8 cellular contexts compared by ENCODE assay signal in the genomic region with DNA sequence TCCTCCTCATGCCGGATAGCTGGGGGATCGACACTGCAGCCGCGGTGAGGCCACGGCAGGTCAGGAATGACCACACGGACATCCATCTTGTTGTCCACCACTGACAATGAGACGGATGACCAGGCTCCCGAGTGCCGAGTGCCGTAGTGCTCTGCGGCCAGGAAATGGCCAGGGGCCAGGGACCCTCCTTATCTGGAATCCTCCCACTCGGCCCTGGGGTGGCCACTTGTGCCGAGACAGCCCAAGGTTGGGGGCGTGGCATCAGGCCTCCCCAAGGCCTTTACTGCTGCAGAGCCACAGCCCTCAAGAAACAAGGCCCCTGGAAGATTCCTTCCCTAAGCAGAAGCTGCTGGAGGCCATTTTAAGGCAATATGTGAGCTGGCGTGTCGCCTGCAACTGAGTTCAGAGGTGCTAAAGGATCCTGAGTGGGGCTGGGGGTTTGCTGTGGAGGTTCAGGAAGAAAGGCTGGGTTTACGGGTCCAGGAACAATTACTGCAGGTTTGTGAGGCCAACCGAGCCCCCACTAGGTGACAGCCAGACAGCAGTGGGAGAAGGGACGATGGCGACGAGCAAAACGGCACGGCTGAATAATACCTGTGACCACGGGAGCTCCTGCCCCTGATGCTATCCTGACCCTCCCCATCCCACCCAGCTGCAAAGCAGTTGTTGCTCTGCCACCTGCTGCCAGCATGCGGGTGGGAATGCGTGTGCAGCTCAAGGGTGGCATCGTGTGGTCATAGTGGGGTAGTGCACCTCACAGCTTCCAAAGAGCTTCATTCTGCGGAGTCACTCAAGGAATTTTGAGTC. TPM values are rescaled to one million over a fixed set of nuclear protein-coding genes. Genes with fewer than 3 reads are reported as not detected.
DNase-seq lines count a peak whose midpoint lies in the region; ATAC-seq and TF ChIP-seq lines count a peak whose summit lies in the region.

No MANE protein-coding gene starts in this region.

- peak; percentile 93 to 99 (median 98) for TF ChIP-seq CTCF in Peyer's patch (IDR thresholded peaks at IDR 0.05)
- TF ChIP-seq CTCF in fibroblast of mammary gland (conservative IDR thresholded peaks at IDR 0.05; ENCODE audit: control insufficient read depth, insufficient read depth, low read depth, low read length) = peak; percentile 98
- peak; percentile 99 for TF ChIP-seq CTCF in neural cell (IDR thresholded peaks at IDR 0.05; ENCODE audit: poor library complexity, severe bottlenecking)

- H3K9me2 ChIP-seq in neural cell (ENCODE audit: insufficient read depth, low read length) = no peaks in the 10 kb centered on the region

- no peaks in the 10 kb centered on the region for H3K36me3 ChIP-seq in Peyer's patch
- no peaks in the 10 kb centered on the region for H3K36me3 ChIP-seq in neural cell (ENCODE audit: insufficient read depth, low read length)

- no peaks in the 10 kb centered on the region for H3K4me1 Mint-ChIP-seq in activated T-cell treated with anti-CD3 and anti-CD28 coated beads, Interleukin-2, amount 50 U/mL, for 4 hours (ENCODE audit: low read depth)

- H3K4me1 ChIP-seq in Peyer's patch = no peaks in the 10 kb centered on the region

- peak; percentile 87 for DNase-seq in AG20443 (ENCODE audit: low spot score)
- peak; percentile 91 for DNase-seq in HuH-7 (ENCODE audit: low spot score)
- peak; percentile 55 to 82 (median 69) for DNase-seq in Peyer's patch
- DNase-seq in activated T-cell treated with anti-CD3 and anti-CD28 coated beads, Interleukin-2, amount 50 U/mL, for 4 hours = peak; percentile 58
- peak; percentile 74 for DNase-seq in fibroblast of mammary gland (ENCODE audit: low read depth)
- DNase-seq in stimulated activated naive CD8-positive, alpha-beta T cell treated with anti-CD3 and anti-CD28 coated beads, Interleukin-15, Interleukin-2, amounts not matched to agents 100 U/mL and 50 U/mL, for 24 hours = peak; percentile 68

- no peaks in the 10 kb centered on the region for H3F3A ChIP-seq in neural cell (ENCODE audit: insufficient read depth, low read length, poor library complexity, severe bottlenecking)

- H3K27me3 Mint-ChIP-seq in activated T-cell treated with anti-CD3 and anti-CD28 coated beads, Interleukin-2, amount 50 U/mL, for 4 hours (ENCODE audit: low read depth) = peaks cover 19% of the 10 kb centered on the region

- no peak overlapping the region for H3K4me3 Mint-ChIP-seq in activated T-cell treated with anti-CD3 and anti-CD28 coated beads, Interleukin-2, amount 50 U/mL, for 4 hours

- H3K4me3 ChIP-seq in Peyer's patch = no peak overlapping the region
- no peak overlapping the region for H3K4me3 ChIP-seq in fibroblast of mammary gland (ENCODE audit: control insufficient read depth, low read depth, low read length)
- H3K4me3 ChIP-seq in neural cell (ENCODE audit: low read length) = no peak overlapping the region

- H3K9ac ChIP-seq in neural cell (ENCODE audit: low read length) = no peak overlapping the region

- no peaks in the 10 kb centered on the region for H4K20me1 ChIP-seq in neural cell (ENCODE audit: insufficient read depth)

- H3K27me3 ChIP-seq in Peyer's patch = no peaks in the 10 kb centered on the region
- H3K27me3 ChIP-seq in neural cell (ENCODE audit: insufficient read depth, low read depth, low read length) = no peaks in the 10 kb centered on the region

- ATAC-seq in GM18868 (IDR thresholded peaks at IDR 0.05; ENCODE audit: unreplicated experiment) = peak; percentile 77
- ATAC-seq in activated T-cell treated with anti-CD3 and anti-CD28 coated beads, Interleukin-2, amount 50 U/mL, for 4 hours = peak; percentile 74 to 78
- peak; percentile 63 for ATAC-seq in stimulated activated naive CD8-positive, alpha-beta T cell treated with anti-CD3 and anti-CD28 coated beads, Interleukin-15, Interleukin-2, amounts not matched to agents 100 U/mL and 50 U/mL, for 24 hours

- no peak for TF ChIP-seq EP300 in neural cell (conservative IDR thresholded peaks at IDR 0.05; ENCODE audit: poor library complexity, severe bottlenecking)

- TF ChIP-seq RAD21 in neural cell (conservative IDR thresholded peaks at IDR 0.05) = peak; percentile 100

- H3K4me2 ChIP-seq in neural cell (ENCODE audit: low read length) = no peak overlapping the region

- no peaks in the 10 kb centered on the region for H3K9me3 Mint-ChIP-seq in activated T-cell treated with anti-CD3 and anti-CD28 coated beads, Interleukin-2, amount 50 U/mL, for 4 hours

- no peaks in the 10 kb centered on the region for H3K79me2 ChIP-seq in neural cell (replicated peaks; ENCODE audit: insufficient read depth, low read length)

- H3K27ac ChIP-seq in Peyer's patch (no peak overlapping the region), neural cell (ENCODE audit: low read length) (no peak overlapping the region)

- no peak overlapping the region for H2AFZ ChIP-seq in neural cell (ENCODE audit: low read depth, low read length)

- TF ChIP-seq POLR2A in Peyer's patch (IDR thresholded peaks at IDR 0.05) = no peak

- H3K36me3 Mint-ChIP-seq in activated T-cell treated with anti-CD3 and anti-CD28 coated beads, Interleukin-2, amount 50 U/mL, for 4 hours (ENCODE audit: insufficient read depth) = no peaks in the 10 kb centered on the region

- H3K9me3 ChIP-seq in Peyer's patch = no peaks in the 10 kb centered on the region
- H3K9me3 ChIP-seq in neural cell (ENCODE audit: low read length) = no peaks in the 10 kb centered on the region

TF ChIP-seq in neural cell, 6 proteins besides CTCF, POLR2A, EP300 and RAD21:
- TF ChIP-seq POLR2AphosphoS5 (IDR thresholded peaks at IDR 0.05) = no peak
- TF ChIP-seq, protein P1, sequence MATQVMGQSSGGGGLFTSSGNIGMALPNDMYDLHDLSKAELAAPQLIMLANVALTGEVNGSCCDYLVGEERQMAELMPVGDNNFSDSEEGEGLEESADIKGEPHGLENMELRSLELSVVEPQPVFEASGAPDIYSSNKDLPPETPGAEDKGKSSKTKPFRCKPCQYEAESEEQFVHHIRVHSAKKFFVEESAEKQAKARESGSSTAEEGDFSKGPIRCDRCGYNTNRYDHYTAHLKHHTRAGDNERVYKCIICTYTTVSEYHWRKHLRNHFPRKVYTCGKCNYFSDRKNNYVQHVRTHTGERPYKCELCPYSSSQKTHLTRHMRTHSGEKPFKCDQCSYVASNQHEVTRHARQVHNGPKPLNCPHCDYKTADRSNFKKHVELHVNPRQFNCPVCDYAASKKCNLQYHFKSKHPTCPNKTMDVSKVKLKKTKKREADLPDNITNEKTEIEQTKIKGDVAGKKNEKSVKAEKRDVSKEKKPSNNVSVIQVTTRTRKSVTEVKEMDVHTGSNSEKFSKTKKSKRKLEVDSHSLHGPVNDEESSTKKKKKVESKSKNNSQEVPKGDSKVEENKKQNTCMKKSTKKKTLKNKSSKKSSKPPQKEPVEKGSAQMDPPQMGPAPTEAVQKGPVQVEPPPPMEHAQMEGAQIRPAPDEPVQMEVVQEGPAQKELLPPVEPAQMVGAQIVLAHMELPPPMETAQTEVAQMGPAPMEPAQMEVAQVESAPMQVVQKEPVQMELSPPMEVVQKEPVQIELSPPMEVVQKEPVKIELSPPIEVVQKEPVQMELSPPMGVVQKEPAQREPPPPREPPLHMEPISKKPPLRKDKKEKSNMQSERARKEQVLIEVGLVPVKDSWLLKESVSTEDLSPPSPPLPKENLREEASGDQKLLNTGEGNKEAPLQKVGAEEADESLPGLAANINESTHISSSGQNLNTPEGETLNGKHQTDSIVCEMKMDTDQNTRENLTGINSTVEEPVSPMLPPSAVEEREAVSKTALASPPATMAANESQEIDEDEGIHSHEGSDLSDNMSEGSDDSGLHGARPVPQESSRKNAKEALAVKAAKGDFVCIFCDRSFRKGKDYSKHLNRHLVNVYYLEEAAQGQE (IDR thresholded peaks at IDR 0.05; ENCODE audit: borderline replicate concordance) = no peak
- no peak for TF ChIP-seq EZH2 (IDR thresholded peaks at IDR 0.05; ENCODE audit: borderline replicate concordance, insufficient read depth, low read length, poor library complexity, severe bottlenecking)
- TF ChIP-seq TAF1 (IDR thresholded peaks at IDR 0.05; ENCODE audit: low read depth) = no peak
- TF ChIP-seq SMC3 (conservative IDR thresholded peaks at IDR 0.05; ENCODE audit: poor library complexity) = peak; percentile 100
- TF ChIP-seq MXI1 (conservative IDR thresholded peaks at IDR 0.05; ENCODE audit: poor library complexity, severe bottlenecking) = peak; percentile 40

RNA-seq across cellular contexts. Expression of a gene that starts 31.6 kb away (rescaled TPM):
- total RNA-seq in Peyer's patch = under 1 TPM in 1 of 4 donors, not detected in 3; 0.27 TPM
- not detected for total RNA-seq in activated T-cell treated with anti-CD3 and anti-CD28 coated beads, Interleukin-2, amount 50 U/mL, for 4 hours
- not detected in 2 replicates for polyA plus RNA-seq in neural cell
- not detected in 2 replicates for polyA minus RNA-seq in neural cell
